Comparison of ENCODE assay signal across 13 cellular contexts in the genomic region with DNA sequence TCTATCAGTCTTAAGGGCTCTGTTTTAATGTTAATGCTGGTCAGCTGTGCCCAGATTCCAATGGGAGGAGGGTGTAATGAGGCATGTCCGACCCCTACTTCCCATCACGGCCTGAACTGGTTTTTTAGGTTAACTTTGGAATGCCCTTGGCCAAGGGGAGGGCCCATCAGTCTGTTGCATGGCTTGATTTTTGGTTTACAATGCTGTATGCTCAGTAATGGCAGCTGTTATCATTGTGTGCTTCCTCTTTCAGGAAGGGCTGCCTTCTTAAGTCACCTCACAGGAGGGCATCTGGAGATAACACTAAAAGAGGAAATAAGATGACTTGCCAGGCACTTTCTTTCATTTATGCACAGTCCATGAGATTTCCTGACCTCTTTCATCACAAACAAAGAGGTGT. TPM values are rescaled to one million over a fixed set of nuclear protein-coding genes. Genes with fewer than 3 reads are reported as not detected.
DNase-seq lines count a peak whose midpoint lies in the region; ATAC-seq and TF ChIP-seq lines count a peak whose summit lies in the region.
"Had no signal": no experiment of that assay in that cellular context is flagged by ENCODE, and none has a peak within 500 bp of the region (broad histone marks: within the 10 kb centered on the region; RNA-seq: fewer than 3 reads in every experiment).

No MANE protein-coding gene starts in this region.

- H3K4me1 ChIP-seq in GM23248 (ENCODE audit: insufficient read depth) = peaks cover 41% of the 10 kb centered on the region
- H3K4me1 ChIP-seq in neuronal stem cell (ENCODE audit: control insufficient read depth in 2 of 2, insufficient read depth in 1 of 2, low read depth in 1 of 2, low read length in 2 of 2) = peaks cover 3 to 12% of the 10 kb centered on the region in 2 donors
- no peaks in the 10 kb centered on the region for H3K4me1 ChIP-seq in naive thymus-derived CD4-positive, alpha-beta T cell (ENCODE audit: control insufficient read depth in 2 of 2, insufficient read depth in 2 of 2, low read length in 2 of 2)
- H3K4me1 ChIP-seq: pancreas had no signal

- H3K9me3 ChIP-seq in GM23248 (ENCODE audit: low read depth) (no peaks in the 10 kb centered on the region), neuronal stem cell (replicated peaks in 1 of 2; ENCODE audit: control insufficient read depth in 2 of 2, insufficient read depth in 1 of 2, low read depth in 1 of 2, low read length in 2 of 2) (peaks cover 0 to 14% of the 10 kb centered on the region in 2 donors)
- peaks cover 0 to 10% (median 0%) of the 10 kb centered on the region in 3 experiments for H3K9me3 ChIP-seq in naive thymus-derived CD4-positive, alpha-beta T cell (ENCODE audit: control insufficient read depth in 2 of 3, low read length in 3 of 3)
- H3K9me3 ChIP-seq: MG63, pancreas had no signal

- H2BK12ac ChIP-seq in neuronal stem cell (ENCODE audit: low read length) = no peak overlapping the region

- 79 to 86% methylated on average over 2 of the region's 2 CpGs for WGBS in GM23248 (ENCODE audit: low coverage in 1 of 2, low lambda C conversion rate in 2 of 2, missing lambda C conversion rate in 2 of 2), 2 experiments
- WGBS in neuronal stem cell (ENCODE audit: extremely low coverage in 2 of 2, insufficient read length in 2 of 2, insufficient replicate concordance in 1 of 2), 2 donors = no CpG with 5 or more reads among the region's 2 CpGs
- WGBS in lower leg skin, 2 donors = 50 to 76% methylated on average over 2 of the region's 2 CpGs

- DNase-seq in GM23248 (peak; percentile 4), NOMO-1 treated with dmso at 0.1 percent for 144 hours (lab: John Stamatoyannopoulos, UW; ENCODE audit: unreplicated experiment) (peak; percentile 81), dermis blood vessel endothelial cell (peak; percentile 83), neuronal stem cell (ENCODE audit: low spot score) (no peak), lower leg skin (ENCODE audit: low spot score in 2 of 2) (no peak), GM13977 (ENCODE audit: low spot score) (no peak), posterior cingulate gyrus (no peak)
- DNase-seq in naive thymus-derived CD4-positive, alpha-beta T cell = no peak
- DNase-seq: activated CD8-positive, alpha-beta memory T cell treated with anti-CD3 and anti-CD28 coated beads, Interleukin-2, amount 50 U/mL, for 48 hours; DMS79 treated with DMSO at 0.1 percent for 48 hours; MG63; pancreas had no signal

- H3K4me3 ChIP-seq in GM23248 (no peak overlapping the region), neuronal stem cell (ENCODE audit: low read length in 2 of 2) (no peak overlapping the region), lower leg skin (ENCODE audit: low read depth, poor library complexity, severe bottlenecking) (no peak overlapping the region)
- no peak overlapping the region for H3K4me3 ChIP-seq in naive thymus-derived CD4-positive, alpha-beta T cell (ENCODE audit: low read length)
- H3K4me3 ChIP-seq: MG63, pancreas, SK-N-MC had no signal

- ATAC-seq in naive thymus-derived CD4-positive, alpha-beta T cell = no peak
- ATAC-seq: pancreas had no signal

- H3K9me2 ChIP-seq in GM23248 (ENCODE audit: insufficient read depth) = no peaks in the 10 kb centered on the region

- no peak overlapping the region for H4K8ac ChIP-seq in neuronal stem cell (ENCODE audit: low read depth, low read length)

- H3K27me3 ChIP-seq in GM23248 (replicated peaks; ENCODE audit: insufficient read depth) = no peaks in the 10 kb centered on the region
- H3K27me3 ChIP-seq in neuronal stem cell (ENCODE audit: control insufficient read depth in 3 of 3, insufficient read depth in 3 of 3, low read depth in 1 of 3, low read length in 3 of 3) = no peaks in the 10 kb centered on the region
- H3K27me3 ChIP-seq in naive thymus-derived CD4-positive, alpha-beta T cell (ENCODE audit: control insufficient read depth in 2 of 2, insufficient read depth in 2 of 2, low read length in 2 of 2) = no peaks in the 10 kb centered on the region
- H3K27me3 ChIP-seq: MG63, pancreas had no signal

- H2BK5ac ChIP-seq in neuronal stem cell (ENCODE audit: low read length) = no peak overlapping the region

- no peaks in the 10 kb centered on the region for H3K27me3 Mint-ChIP-seq in naive thymus-derived CD4-positive, alpha-beta T cell

- CTCF ChIA-PET in naive thymus-derived CD4-positive, alpha-beta T cell (lab: Charles Lee) = no interaction called here

- H3K9ac ChIP-seq in GM23248 = peak overlapping the region; percentile 44
- H3K9ac ChIP-seq in neuronal stem cell (ENCODE audit: low read depth, low read length, poor library complexity) = no peak overlapping the region

- in situ Hi-C loops in GM23248 (cut with MboI) = no loop called here
- in situ Hi-C loops in GM13977 (cut with MboI; ENCODE audit: low pct_unique_long_range_greater_than_20kb, low sequenced_read_pairs, unreplicated experiment) = no loop called here

- no peak overlapping the region for H3K4ac ChIP-seq in neuronal stem cell (ENCODE audit: low read length)

- H3K27ac ChIP-seq in GM23248 = peak overlapping the region; percentile 90
- peak overlapping the region; percentile 74 for H3K27ac ChIP-seq in neuronal stem cell (replicated peaks; ENCODE audit: low read length)
- no peak overlapping the region for H3K27ac ChIP-seq in naive thymus-derived CD4-positive, alpha-beta T cell (ENCODE audit: low read depth, low read length)
- H3K27ac ChIP-seq: pancreas, SK-N-MC had no signal

- no peak overlapping the region for H2BK15ac ChIP-seq in neuronal stem cell (ENCODE audit: low read length)

- H3K4me3 Mint-ChIP-seq in naive thymus-derived CD4-positive, alpha-beta T cell = no peak overlapping the region

- H3K79me2 ChIP-seq in GM23248 (ENCODE audit: insufficient read depth) = no peaks in the 10 kb centered on the region

- no peak for TF ChIP-seq CTCF in lower leg skin (IDR thresholded peaks at IDR 0.05)
- no peak for TF ChIP-seq CTCF in GM13977 (IDR thresholded peaks at IDR 0.05; ENCODE audit: extremely low read depth, insufficient read depth, missing control alignments)

- H3K36me3 ChIP-seq in GM23248 (ENCODE audit: low read depth) = no peaks in the 10 kb centered on the region
- no peaks in the 10 kb centered on the region for H3K36me3 ChIP-seq in neuronal stem cell (replicated peaks in 1 of 2; ENCODE audit: control insufficient read depth in 2 of 2, insufficient read depth in 2 of 2, low read length in 2 of 2)
- no peaks in the 10 kb centered on the region for H3K36me3 ChIP-seq in naive thymus-derived CD4-positive, alpha-beta T cell (ENCODE audit: control insufficient read depth in 2 of 3, insufficient read depth in 3 of 3, low read length in 3 of 3)
- H3K36me3 ChIP-seq: MG63, pancreas had no signal

- intact Hi-C loops in lower leg skin (cut with DNase I; ENCODE audit: low total_unique reads) (no loop called here), posterior cingulate gyrus (cut with DNase I) (no loop called here)
- intact Hi-C loops in naive thymus-derived CD4-positive, alpha-beta T cell (cut with micrococcal nuclease) = no loop called here

- no peak overlapping the region for H3K27ac Mint-ChIP-seq in naive thymus-derived CD4-positive, alpha-beta T cell

- H3F3A ChIP-seq in GM23248 (ENCODE audit: insufficient read depth) = peaks cover 25% of the 10 kb centered on the region

- peaks cover 0 to 14% (median 0%) of the 10 kb centered on the region in 5 donors for H3K36me3 Mint-ChIP-seq in naive thymus-derived CD4-positive, alpha-beta T cell

- TF ChIP-seq POLR2A in lower leg skin (IDR thresholded peaks at IDR 0.05) = no peak

- peaks cover 0 to 18% (median 8%) of the 10 kb centered on the region in 11 donors for H3K9me3 Mint-ChIP-seq in naive thymus-derived CD4-positive, alpha-beta T cell

- H3K23ac ChIP-seq in neuronal stem cell (ENCODE audit: low read depth, low read length, poor library complexity) = no peak overlapping the region

- no peak overlapping the region for H4K91ac ChIP-seq in neuronal stem cell (ENCODE audit: low read depth, low read length, poor library complexity)

- peaks cover 0 to 7% (median 0%) of the 10 kb centered on the region in 7 donors for H3K4me1 Mint-ChIP-seq in naive thymus-derived CD4-positive, alpha-beta T cell

- no peak overlapping the region for H2AK5ac ChIP-seq in neuronal stem cell (ENCODE audit: low read depth, low read length)

- H3K18ac ChIP-seq in neuronal stem cell (ENCODE audit: low read length) = no peak overlapping the region

- H2AFZ ChIP-seq in GM23248 (peak overlapping the region; percentile 38; the same call in 1 of the 2 replicates), neuronal stem cell (ENCODE audit: low read length) (peak overlapping the region; percentile 39)

- H4K20me1 ChIP-seq in GM23248 (ENCODE audit: insufficient read depth) = no peaks in the 10 kb centered on the region

- no peaks in the 10 kb centered on the region for H3K79me1 ChIP-seq in neuronal stem cell (ENCODE audit: low read depth, low read length)

- H3K4me2 ChIP-seq in GM23248 (ENCODE audit: unreplicated experiment) (peak overlapping the region; percentile 53), neuronal stem cell (ENCODE audit: insufficient read depth, low read length, poor library complexity, severe bottlenecking) (no peak overlapping the region)

- no peak overlapping the region for H2BK120ac ChIP-seq in neuronal stem cell (ENCODE audit: low read depth, low read length)

- no peak overlapping the region for H3K14ac ChIP-seq in neuronal stem cell (ENCODE audit: low read length)

- POLR2A ChIA-PET in naive thymus-derived CD4-positive, alpha-beta T cell (lab: Charles Lee) = no interaction called here

RNA-seq across cellular contexts. Expression of a gene that starts 36.3 kb away (rescaled TPM):
- not detected in 2 replicates for total RNA-seq in GM23248 (2014; rRNA removed; shearing (Covaris generic))
- polyA plus RNA-seq in GM23248 (2016; fragmentation: Nextera tagmentation; extraction: Ambion mirVana) = not detected in 2 replicates
- total RNA-seq in dermis blood vessel endothelial cell (not detected in 2 replicates), lower leg skin (not detected)
- polyA plus RNA-seq in neuronal stem cell (2013, experiment 1 of 2) = not detected
- not detected for polyA plus RNA-seq in neuronal stem cell (2013, experiment 2 of 2)
- total RNA-seq in naive thymus-derived CD4-positive, alpha-beta T cell = not detected
- polyA plus RNA-seq in naive thymus-derived CD4-positive, alpha-beta T cell = not detected
- total RNA-seq: pancreas had no signal
- polyA plus RNA-seq: pancreas had no signal

Comparison
In these comparisons a context has a peak if more than half of its experiments do, and no peak if none do; other contexts are left out.
1. DNase-seq: peak in GM23248 (single experiment), NOMO-1 treated with dmso at 0.1 percent for 144 hours (single experiment) and dermis blood vessel endothelial cell (single experiment); none in neuronal stem cell (single experiment), lower leg skin (0 of 2), GM13977 (single experiment), naive thymus-derived CD4-positive, alpha-beta T cell (0 of 9) and posterior cingulate gyrus (0 of 10).